8 cellular contexts compared by ENCODE assay signal in the genomic region with DNA sequence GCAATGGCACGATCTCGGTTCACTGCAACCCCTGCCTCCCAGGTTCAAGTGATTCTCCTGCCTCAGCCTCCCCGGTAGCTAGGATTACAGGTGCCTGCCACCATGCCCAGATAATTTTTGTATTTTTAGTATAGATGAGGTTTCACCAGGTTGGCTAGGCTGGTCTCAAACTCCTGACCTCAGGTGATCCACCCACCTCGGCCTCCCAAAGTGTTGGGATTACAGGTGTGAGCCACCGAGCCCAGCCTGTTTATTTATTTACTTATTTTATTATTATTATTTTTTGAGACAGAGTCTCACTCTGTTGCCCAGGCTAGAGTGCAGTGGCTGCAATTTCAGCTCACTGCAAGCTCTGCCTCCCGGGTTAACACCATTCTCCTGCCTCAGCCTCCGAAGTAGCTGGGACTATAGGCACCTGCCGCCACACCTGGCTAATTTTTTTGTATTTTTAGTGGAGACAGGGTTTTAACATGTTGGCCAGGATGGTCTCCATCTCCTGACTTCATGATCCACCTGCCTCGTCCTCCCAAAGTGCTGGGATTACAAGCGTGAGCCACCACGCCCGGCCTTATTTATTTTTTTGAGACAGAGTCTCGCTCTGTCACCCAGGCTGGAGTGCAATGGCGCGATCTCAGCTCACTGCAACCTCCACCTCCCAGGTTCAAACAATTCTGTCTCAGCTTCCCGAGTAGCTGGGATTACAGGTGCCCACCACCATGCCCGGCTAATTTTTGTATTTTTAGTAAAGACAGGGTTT. TPM values are rescaled to one million over a fixed set of nuclear protein-coding genes. Genes with fewer than 3 reads are reported as not detected.
DNase-seq lines count a peak whose midpoint lies in the region; ATAC-seq and TF ChIP-seq lines count a peak whose summit lies in the region.
"Not testable (repeated sequence)": the region's sequence is repeated elsewhere in the genome, so short reads cannot be mapped to it uniquely, and the experiment has no call there.

No MANE protein-coding gene starts in this region.

- POLR2A ChIA-PET in T-cell (lab: Charles Lee): interaction anchor here (1.0 to 2.0 kb wide), 3 partner anchors 8 to 13 kb away, joined by 3 to 47 read pairs (median 9); partner anchors contain the start of gene DYNLT1 (in 2 of the 2)
- POLR2A ChIA-PET in activated CD8-positive, alpha-beta T cell treated with anti-CD3 and anti-CD28 coated beads for 36 hours (lab: Charles Lee): interaction anchor here (1.0 to 7.8 kb wide), 3 partner anchors 10 to 18 kb away, joined by 3 to 112 read pairs (median 8); partner anchors contain the start of gene DYNLT1

- H3K36me3 ChIP-seq in BLaER1 treated with 17β-estradiol and CSF1 and Interleukin-3, amounts not matched to agents 10 nM and 100 nM; neutrophil: not testable (repeated sequence)

- H3K27me3 Mint-ChIP-seq in T-cell; activated CD8-positive, alpha-beta T cell treated with anti-CD3 and anti-CD28 coated beads for 36 hours; activated T-helper 2 cell treated with anti-CD3 and anti-CD28 coated beads, Interferon-gamma antibody, Interleukin-2, Interleukin-4, amounts not matched to agents 10 μg/mL and 5 μg/mL and 100 μg/mL, durations not matched to agents 14 hours and 24 hours and 36 hours (ENCODE audit: low read depth); activated naive CD8-positive, alpha-beta T cell treated with anti-CD3 and anti-CD28 coated beads, Interleukin-2, amount 50 U/mL, for 24 hours; stimulated activated naive CD8-positive, alpha-beta T cell treated with anti-CD3 and anti-CD28 coated beads, Interleukin-15, amount 100 ng/mL, for 72 hours: not testable (repeated sequence)
- H3K27me3 Mint-ChIP-seq in immature natural killer cell (ENCODE audit: low read depth in 3 of 3): peaks cover 26 to 55% (median 38%) of the 10 kb centered on the region in 3 donors

- not testable (repeated sequence) for H3K9me3 Mint-ChIP-seq in T-cell; activated CD8-positive, alpha-beta T cell treated with anti-CD3 and anti-CD28 coated beads for 36 hours; activated T-helper 2 cell treated with anti-CD3 and anti-CD28 coated beads, Interferon-gamma antibody, Interleukin-2, Interleukin-4, amounts not matched to agents 10 μg/mL and 5 μg/mL and 100 μg/mL, durations not matched to agents 14 hours and 24 hours and 36 hours; activated naive CD8-positive, alpha-beta T cell treated with anti-CD3 and anti-CD28 coated beads, Interleukin-2, amount 50 U/mL, for 24 hours; immature natural killer cell; stimulated activated naive CD8-positive, alpha-beta T cell treated with anti-CD3 and anti-CD28 coated beads, Interleukin-15, amount 100 ng/mL, for 72 hours

- H3K4me2 ChIP-seq in BLaER1 treated with 17β-estradiol and CSF1 and Interleukin-3, amounts not matched to agents 10 nM and 100 nM: peak overlapping the region in 7 of 11 experiments; percentile 56 to 88 (median 75); a peak in 11 of 22 replicates

- H3K27me3 ChIP-seq in BLaER1 treated with 17β-estradiol and CSF1 and Interleukin-3, amounts not matched to agents 10 nM and 100 nM: peaks cover 0 to 40% (median 6%) of the 10 kb centered on the region in 11 experiments; a peak in 12 of 22 replicates
- H3K27me3 ChIP-seq in neutrophil: not testable (repeated sequence)

- H3K4me3 Mint-ChIP-seq in T-cell: peak overlapping the region; percentile 69 to 79 (median 72)
- peak overlapping the region; percentile 83 for H3K4me3 Mint-ChIP-seq in activated CD8-positive, alpha-beta T cell treated with anti-CD3 and anti-CD28 coated beads for 36 hours
- peak overlapping the region; percentile 90 for H3K4me3 Mint-ChIP-seq in activated T-helper 2 cell treated with anti-CD3 and anti-CD28 coated beads, Interferon-gamma antibody, Interleukin-2, Interleukin-4, amounts not matched to agents 10 μg/mL and 5 μg/mL and 100 μg/mL, durations not matched to agents 14 hours and 24 hours and 36 hours (ENCODE audit: low read depth)
- peak overlapping the region; percentile 86 for H3K4me3 Mint-ChIP-seq in activated naive CD8-positive, alpha-beta T cell treated with anti-CD3 and anti-CD28 coated beads, Interleukin-2, amount 50 U/mL, for 24 hours
- H3K4me3 Mint-ChIP-seq in immature natural killer cell: peak overlapping the region; percentile 83 to 87 (median 86)
- H3K4me3 Mint-ChIP-seq in stimulated activated naive CD8-positive, alpha-beta T cell treated with anti-CD3 and anti-CD28 coated beads, Interleukin-15, amount 100 ng/mL, for 72 hours: peak overlapping the region; percentile 88 to 90

- TF ChIP-seq CTCF in activated CD8-positive, alpha-beta T cell treated with anti-CD3 and anti-CD28 coated beads for 36 hours (IDR thresholded peaks at IDR 0.05); neutrophil (IDR thresholded peaks at IDR 0.05): not testable (repeated sequence)

- H3K27ac ChIP-seq in BLaER1 treated with 17β-estradiol and CSF1 and Interleukin-3, amounts not matched to agents 10 nM and 100 nM: not testable (repeated sequence)
- H3K27ac ChIP-seq in neutrophil: peak overlapping the region; percentile 95

- not testable (repeated sequence) for H3K9me3 ChIP-seq in BLaER1 treated with 17β-estradiol and CSF1 and Interleukin-3, amounts not matched to agents 10 nM and 100 nM (replicated peaks in 1 of 11); neutrophil

- H3K4me3 ChIP-seq in BLaER1 treated with 17β-estradiol and CSF1 and Interleukin-3, amounts not matched to agents 10 nM and 100 nM: not testable (repeated sequence)
- H3K4me3 ChIP-seq in neutrophil (ENCODE audit: low read depth in 1 of 2, low read length in 1 of 2): peak overlapping the region; percentile 55 to 56

- DNase-seq in T-cell; activated CD8-positive, alpha-beta T cell treated with anti-CD3 and anti-CD28 coated beads for 36 hours; activated T-helper 2 cell treated with anti-CD3 and anti-CD28 coated beads, Interferon-gamma antibody, Interleukin-2, Interleukin-4, amounts not matched to agents 10 μg/mL and 5 μg/mL and 100 μg/mL, durations not matched to agents 14 hours and 24 hours and 36 hours (ENCODE audit: low spot score); activated naive CD8-positive, alpha-beta T cell treated with anti-CD3 and anti-CD28 coated beads, Interleukin-2, amount 50 U/mL, for 24 hours; immature natural killer cell: not testable (repeated sequence)
- peak in 1 of 2 donors; percentile 7 for DNase-seq in stimulated activated naive CD8-positive, alpha-beta T cell treated with anti-CD3 and anti-CD28 coated beads, Interleukin-15, amount 100 ng/mL, for 72 hours

- peaks cover 16% of the 10 kb centered on the region for H3K36me3 Mint-ChIP-seq in T-cell
- H3K36me3 Mint-ChIP-seq in activated CD8-positive, alpha-beta T cell treated with anti-CD3 and anti-CD28 coated beads for 36 hours (ENCODE audit: low read depth): peaks cover 65% of the 10 kb centered on the region
- peaks cover 70% of the 10 kb centered on the region for H3K36me3 Mint-ChIP-seq in activated T-helper 2 cell treated with anti-CD3 and anti-CD28 coated beads, Interferon-gamma antibody, Interleukin-2, Interleukin-4, amounts not matched to agents 10 μg/mL and 5 μg/mL and 100 μg/mL, durations not matched to agents 14 hours and 24 hours and 36 hours (ENCODE audit: low read depth)
- H3K36me3 Mint-ChIP-seq in activated naive CD8-positive, alpha-beta T cell treated with anti-CD3 and anti-CD28 coated beads, Interleukin-2, amount 50 U/mL, for 24 hours (ENCODE audit: low read depth): peaks cover 70% of the 10 kb centered on the region
- peaks cover 14 to 19% (median 18%) of the 10 kb centered on the region in 3 donors for H3K36me3 Mint-ChIP-seq in immature natural killer cell

- peaks cover 52 to 82% (median 70%) of the 10 kb centered on the region in 10 experiments for H3K4me1 ChIP-seq in BLaER1 treated with 17β-estradiol and CSF1 and Interleukin-3, amounts not matched to agents 10 nM and 100 nM
- peaks cover 86 to 87% of the 10 kb centered on the region in 2 experiments for H3K4me1 ChIP-seq in neutrophil (ENCODE audit: control insufficient read depth in 1 of 2, insufficient read depth in 1 of 2, low read depth in 1 of 2, low read length in 1 of 2)

- ATAC-seq in T-cell (replicated peaks in 1 of 4); activated CD8-positive, alpha-beta T cell treated with anti-CD3 and anti-CD28 coated beads for 36 hours; activated naive CD8-positive, alpha-beta T cell treated with anti-CD3 and anti-CD28 coated beads, Interleukin-2, amount 50 U/mL, for 24 hours; stimulated activated naive CD8-positive, alpha-beta T cell treated with anti-CD3 and anti-CD28 coated beads, Interleukin-15, amount 100 ng/mL, for 72 hours: not testable (repeated sequence)

- H3K4me1 Mint-ChIP-seq in T-cell (peaks cover 69 to 82% (median 73%) of the 10 kb centered on the region in 3 donors), immature natural killer cell (peaks cover 83 to 85% of the 10 kb centered on the region in 2 donors)
- H3K4me1 Mint-ChIP-seq in activated CD8-positive, alpha-beta T cell treated with anti-CD3 and anti-CD28 coated beads for 36 hours (ENCODE audit: low read depth): peaks cover 71% of the 10 kb centered on the region
- H3K4me1 Mint-ChIP-seq in activated T-helper 2 cell treated with anti-CD3 and anti-CD28 coated beads, Interferon-gamma antibody, Interleukin-2, Interleukin-4, amounts not matched to agents 10 μg/mL and 5 μg/mL and 100 μg/mL, durations not matched to agents 14 hours and 24 hours and 36 hours (ENCODE audit: low read depth): peaks cover 66% of the 10 kb centered on the region
- peaks cover 83% of the 10 kb centered on the region for H3K4me1 Mint-ChIP-seq in activated naive CD8-positive, alpha-beta T cell treated with anti-CD3 and anti-CD28 coated beads, Interleukin-2, amount 50 U/mL, for 24 hours
- peaks cover 85% of the 10 kb centered on the region for H3K4me1 Mint-ChIP-seq in stimulated activated naive CD8-positive, alpha-beta T cell treated with anti-CD3 and anti-CD28 coated beads, Interleukin-15, amount 100 ng/mL, for 72 hours

- H3K27ac Mint-ChIP-seq in T-cell: peak overlapping the region; percentile 97 to 98
- peak overlapping the region; percentile 98 for H3K27ac Mint-ChIP-seq in activated CD8-positive, alpha-beta T cell treated with anti-CD3 and anti-CD28 coated beads for 36 hours
- H3K27ac Mint-ChIP-seq in activated T-helper 2 cell treated with anti-CD3 and anti-CD28 coated beads, Interferon-gamma antibody, Interleukin-2, Interleukin-4, amounts not matched to agents 10 μg/mL and 5 μg/mL and 100 μg/mL, durations not matched to agents 14 hours and 24 hours and 36 hours: peak overlapping the region; percentile 96
- peak overlapping the region; percentile 98 for H3K27ac Mint-ChIP-seq in activated naive CD8-positive, alpha-beta T cell treated with anti-CD3 and anti-CD28 coated beads, Interleukin-2, amount 50 U/mL, for 24 hours
- peak overlapping the region; percentile 98 to 100 (median 100) for H3K27ac Mint-ChIP-seq in immature natural killer cell
- peak overlapping the region; percentile 97 to 98 for H3K27ac Mint-ChIP-seq in stimulated activated naive CD8-positive, alpha-beta T cell treated with anti-CD3 and anti-CD28 coated beads, Interleukin-15, amount 100 ng/mL, for 72 hours

- intact Hi-C loops in activated CD8-positive, alpha-beta T cell treated with anti-CD3 and anti-CD28 coated beads for 36 hours (cut with micrococcal nuclease): not testable (repeated sequence)
- intact Hi-C loops in activated T-helper 2 cell treated with anti-CD3 and anti-CD28 coated beads, Interferon-gamma antibody, Interleukin-2, Interleukin-4, amounts not matched to agents 10 μg/mL and 5 μg/mL and 100 μg/mL, durations not matched to agents 14 hours and 24 hours and 36 hours (cut with micrococcal nuclease): loop anchor here (2.0 kb wide), 2 partner anchors 35 to 69 kb away; no protein-coding TSS in a partner anchor

- not testable (repeated sequence) for H3K9ac ChIP-seq in BLaER1 treated with 17β-estradiol and CSF1 and Interleukin-3, amounts not matched to agents 10 nM and 100 nM

- CTCF ChIA-PET in T-cell (lab: Charles Lee): interaction anchor here in 1 of 2 donors (1.4 to 2.7 kb wide), 3 partner anchors 8 to 39 kb away, joined by 3 to 17 read pairs (median 13); partner anchors contain the start of gene DYNLT1
- CTCF ChIA-PET in activated CD8-positive, alpha-beta T cell treated with anti-CD3 and anti-CD28 coated beads for 36 hours (lab: Charles Lee): interaction anchor here (1.2 kb wide), 1 partner anchor 8 kb away, joined by 3 read pairs; no protein-coding TSS in a partner anchor

- H4K20me1 ChIP-seq in BLaER1 treated with 17β-estradiol and CSF1 and Interleukin-3, amounts not matched to agents 10 nM and 100 nM: peaks cover 0 to 11% (median 0%) of the 10 kb centered on the region in 11 experiments; a peak in 2 of 22 replicates

RNA-seq across cellular contexts. Expression of gene SYTL3, which starts 2.3 kb away (rescaled TPM):
- total RNA-seq in T-cell: 10 to 100 TPM; 14.4 to 45.6 (median 22.9) TPM
- total RNA-seq in activated CD8-positive, alpha-beta T cell treated with anti-CD3 and anti-CD28 coated beads for 36 hours: 100 to 1,000 TPM; 151 to 163 TPM
- 232 and 242 TPM in 2 replicates for total RNA-seq in activated T-helper 2 cell treated with anti-CD3 and anti-CD28 coated beads, Interferon-gamma antibody, Interleukin-2, Interleukin-4, amounts not matched to agents 10 μg/mL and 5 μg/mL and 100 μg/mL, durations not matched to agents 14 hours and 24 hours and 36 hours
- polyA plus RNA-seq in immature natural killer cell: 10 to 100 TPM; 45.4 to 56.5 (median 52.0) TPM

RNA-seq across cellular contexts. Expression of gene DYNLT1, which starts 7.6 kb away (rescaled TPM):
- total RNA-seq in T-cell: 100 to 1,000 TPM in 1 of 5 donors, 10 to 100 TPM in 4; 50.8 to 128 (median 59.5) TPM
- 10 to 100 TPM; 94.3 to 98.3 TPM for total RNA-seq in activated CD8-positive, alpha-beta T cell treated with anti-CD3 and anti-CD28 coated beads for 36 hours
- total RNA-seq in activated T-helper 2 cell treated with anti-CD3 and anti-CD28 coated beads, Interferon-gamma antibody, Interleukin-2, Interleukin-4, amounts not matched to agents 10 μg/mL and 5 μg/mL and 100 μg/mL, durations not matched to agents 14 hours and 24 hours and 36 hours: 94.4 and 108 TPM in 2 replicates
- 100 to 1,000 TPM in 2 of 3 donors, 10 to 100 TPM in 1; 94.2 to 141 (median 119) TPM for polyA plus RNA-seq in immature natural killer cell
